29 cellular contexts compared by ENCODE assay signal in the genomic region with DNA sequence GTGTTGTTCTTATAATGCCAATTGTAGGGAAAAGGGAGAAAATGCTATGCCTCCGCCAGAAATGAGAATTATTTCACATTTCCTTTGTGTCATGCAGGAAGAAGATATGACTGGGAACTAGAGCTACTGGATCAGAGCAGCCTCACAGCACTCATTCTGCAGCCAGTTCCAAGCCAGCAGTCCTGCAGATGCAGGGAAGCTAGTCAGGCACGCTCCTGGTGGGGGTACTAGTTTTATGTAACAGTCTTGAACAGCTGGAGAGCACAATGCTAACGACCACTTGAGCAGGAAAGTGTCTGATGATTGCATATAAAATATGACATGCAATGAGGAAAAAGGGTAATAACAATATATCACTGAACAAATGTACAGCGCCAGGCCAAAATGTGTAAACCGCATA. TPM values are rescaled to one million over a fixed set of nuclear protein-coding genes. Genes with fewer than 3 reads are reported as not detected.
DNase-seq lines count a peak whose midpoint lies in the region; ATAC-seq and TF ChIP-seq lines count a peak whose summit lies in the region.
"Had no signal": no experiment of that assay in that cellular context is flagged by ENCODE, and none has a peak within 500 bp of the region (broad histone marks: within the 10 kb centered on the region; RNA-seq: fewer than 3 reads in every experiment).

No MANE protein-coding gene starts in this region.

- no peak overlapping the region for H3K4me3 Mint-ChIP-seq in T-helper 2 cell treated with Interferon-gamma antibody and Interleukin-4, amounts not matched to agents 5 μg/mL and 100 μg/mL, for 36 hours
- H3K4me3 Mint-ChIP-seq: neural crest cell had no signal

- no peaks in the 10 kb centered on the region for H3K4me1 Mint-ChIP-seq in T-helper 2 cell treated with Interferon-gamma antibody and Interleukin-4, amounts not matched to agents 5 μg/mL and 100 μg/mL, for 36 hours (ENCODE audit: low read depth)

- TF ChIP-seq CTCF in BE2C (IDR thresholded peaks at IDR 0.05; ENCODE audit: low read depth, low read length) (no peak), upper lobe of left lung (IDR thresholded peaks at IDR 0.05) (no peak)

- H3K27me3 Mint-ChIP-seq in T-helper 2 cell treated with Interferon-gamma antibody and Interleukin-4, amounts not matched to agents 5 μg/mL and 100 μg/mL, for 36 hours (ENCODE audit: low read depth) = no peaks in the 10 kb centered on the region

- H3K9me3 ChIP-seq in BE2C (no peaks in the 10 kb centered on the region), upper lobe of left lung (no peaks in the 10 kb centered on the region)
- H3K9me3 ChIP-seq: Caco-2, Peyer's patch, SJCRH30, spleen, upper lobe of right lung had no signal

- TF ChIP-seq POLR2A in upper lobe of left lung (IDR thresholded peaks at IDR 0.05) = no peak

- H3K27me3 ChIP-seq in BE2C = no peaks in the 10 kb centered on the region
- no peaks in the 10 kb centered on the region for H3K27me3 ChIP-seq in upper lobe of left lung
- H3K27me3 ChIP-seq: Peyer's patch, SJCRH30, spleen, upper lobe of right lung had no signal

- no peak for TF ChIP-seq EP300 in upper lobe of left lung (IDR thresholded peaks at IDR 0.05)

- DNase-seq in BE2C (peak; percentile 23), NCI-H1105 (lab: John Stamatoyannopoulos, UW) (peak; percentile 3), left kidney (ENCODE audit: low read depth, low spot score) (peak; percentile 68), NCI-H2029 (lab: John Stamatoyannopoulos, UW) (no peak), upper lobe of left lung (no peak)
- no peak for DNase-seq in T-helper 2 cell treated with Interferon-gamma antibody and Interleukin-4, amounts not matched to agents 5 μg/mL and 100 μg/mL, for 36 hours (ENCODE audit: low spot score)
- DNase-seq: activated T-cell treated with anti-CD3 and anti-CD28 coated beads for 4 hours; Caco-2; DND-41; effector CD4-positive, alpha-beta T cell; H7; heart left ventricle; NCI-H146; NCI-H345; Peyer's patch; right cardiac atrium; SJCRH30; spleen; stimulated activated CD4-positive, alpha-beta T cell treated with anti-CD3 and anti-CD28 coated beads, Interleukin-2, amount 100 ng/mL, for 48 hours; T-helper 1 cell; upper lobe of right lung had no signal

- WGBS in upper lobe of left lung, 2 donors = 51 to 55% methylated on average over 5 of the region's 5 CpGs

- peaks cover 34% of the 10 kb centered on the region for H3K4me1 ChIP-seq in BE2C
- H3K4me1 ChIP-seq in upper lobe of left lung = no peaks in the 10 kb centered on the region
- H3K4me1 ChIP-seq: Caco-2, heart left ventricle, Peyer's patch, SJCRH30, spleen, upper lobe of right lung had no signal

- no peak overlapping the region for H3K4me3 ChIP-seq in BE2C (ENCODE audit: low read depth, low read length)
- no peak overlapping the region for H3K4me3 ChIP-seq in upper lobe of left lung
- H3K4me3 ChIP-seq: heart left ventricle, Peyer's patch, SJCRH30, spleen, upper lobe of right lung had no signal

- no peak for ATAC-seq in upper lobe of left lung (ENCODE audit: low FRiP score in 2 of 2)
- ATAC-seq: activated naive CD4-positive, alpha-beta T cell treated with anti-CD3 and anti-CD28 coated beads, Interleukin-2, amount 50 U/mL, for 72 hours; heart left ventricle; right cardiac atrium; upper lobe of right lung had no signal

- H3K36me3 Mint-ChIP-seq in T-helper 2 cell treated with Interferon-gamma antibody and Interleukin-4, amounts not matched to agents 5 μg/mL and 100 μg/mL, for 36 hours (ENCODE audit: low read depth) = no peaks in the 10 kb centered on the region
- H3K36me3 Mint-ChIP-seq: activated naive CD4-positive, alpha-beta T cell treated with anti-CD3 and anti-CD28 coated beads, Interleukin-2, amount 50 U/mL, for 72 hours had no signal

- no peak overlapping the region for H3K27ac ChIP-seq in upper lobe of left lung
- H3K27ac ChIP-seq: C4-2B, heart left ventricle, Peyer's patch, SJCRH30, spleen, upper lobe of right lung had no signal

- H3K36me3 ChIP-seq in BE2C = no peaks in the 10 kb centered on the region
- H3K36me3 ChIP-seq in upper lobe of left lung = no peaks in the 10 kb centered on the region
- H3K36me3 ChIP-seq: heart left ventricle, Peyer's patch, SJCRH30, spleen, upper lobe of right lung had no signal

- no peak overlapping the region for H3K27ac Mint-ChIP-seq in T-helper 2 cell treated with Interferon-gamma antibody and Interleukin-4, amounts not matched to agents 5 μg/mL and 100 μg/mL, for 36 hours
- H3K27ac Mint-ChIP-seq: activated naive CD4-positive, alpha-beta T cell treated with anti-CD3 and anti-CD28 coated beads, Interleukin-2, amount 50 U/mL, for 72 hours had no signal

- H3K9me3 Mint-ChIP-seq in T-helper 2 cell treated with Interferon-gamma antibody and Interleukin-4, amounts not matched to agents 5 μg/mL and 100 μg/mL, for 36 hours = peaks cover 14% of the 10 kb centered on the region
- H3K9me3 Mint-ChIP-seq: neural crest cell had no signal

TF ChIP-seq in PFSK-1, 5 proteins besides CTCF, POLR2A, EP300 and RAD21:
- TF ChIP-seq FOXP2 (optimal IDR thresholded peaks at IDR 0.05; ENCODE audit: borderline replicate concordance, extremely low read depth, extremely low read length, insufficient read depth) = peak; percentile 36
- no peak for TF ChIP-seq TAF1 (IDR thresholded peaks at IDR 0.05; ENCODE audit: borderline replicate concordance, insufficient read depth, low read length)

RNA-seq across cellular contexts. Expression of gene CDH10, which starts 21.8 kb away (rescaled TPM):
- polyA plus RNA-seq in BE2C (2012; ENCODE audit: insufficient read depth, insufficient read length, low read depth) = 13.8 TPM
- polyA plus RNA-seq in PFSK-1 (2012; ENCODE audit: insufficient read length, low read depth) = 0.92 TPM
- total RNA-seq in upper lobe of left lung = under 1 TPM in 4 of 6 donors, not detected in 2; 0.26 to 0.78 (median 0.52) TPM
- total RNA-seq: activated naive CD4-positive, alpha-beta T cell treated with anti-CD3 and anti-CD28 coated beads, Interleukin-2, amount 50 U/mL, for 72 hours; bronchial epithelial cell; Caco-2; lung microvascular endothelial cell; Peyer's patch; SJCRH30; spleen; subcutaneous adipose tissue; upper lobe of right lung had no signal
- polyA plus RNA-seq: esophagus, heart left ventricle, spleen had no signal

Comparison
In these comparisons a context has a peak if more than half of its experiments do, and no peak if none do; other contexts are left out.
1. DNase-seq: peak in BE2C (single experiment), NCI-H1105 (single experiment) and left kidney (single experiment); none in NCI-H2029 (single experiment), T-helper 2 cell treated with Interferon-gamma antibody and Interleukin-4, amounts not matched to agents 5 μg/mL and 100 μg/mL, for 36 hours (single experiment) and upper lobe of left lung (0 of 2).